In genomic region chr3:185253645-185254410, GRCh38 we compare ENCODE assay signal across 8 cellular contexts. TPM values are rescaled to one million over a fixed set of nuclear protein-coding genes. Genes with fewer than 3 reads are reported as not detected.
DNase-seq lines count a peak whose midpoint lies in the region; ATAC-seq and TF ChIP-seq lines count a peak whose summit lies in the region.

EHHADH (minus strand) TSS chr3:185254049; CDS start chr3:185254022, 27 bp downstream.

- H3K4me3 ChIP-seq in fibroblast of pulmonary artery (replicated peaks; ENCODE audit: low read depth, low read length), result peak within 1 kb of the TSS; percentile 78

- H3K36me3 Mint-ChIP-seq in natural killer cell, result peaks cover 7% of the 10 kb centered on the region

- H3K9me3 Mint-ChIP-seq in natural killer cell, result peaks cover 0 to 3% of the 10 kb centered on the region in 2 donors

- H3K4me3 Mint-ChIP-seq in natural killer cell, result peak within 1 kb of the TSS; percentile 90

- peaks cover 0 to 5% of the 10 kb centered on the region in 2 donors for H3K4me1 Mint-ChIP-seq in natural killer cell

- DNase-seq in OCI-M1 (lab: John Stamatoyannopoulos, UW), result peak; percentile 71
- peak; percentile 9 to 15 for DNase-seq in activated T-helper 1 cell treated with anti-CD3 and anti-CD28 coated beads, Interleukin-2, amount 50 U/mL, for 16 hours (ENCODE audit: low read depth in 1 of 2, low spot score in 1 of 2)
- peak; percentile 68 for DNase-seq in fibroblast of pulmonary artery (ENCODE audit: low read depth)
- peak; percentile 29 for DNase-seq in natural killer cell
- peak; percentile 71 for DNase-seq in stimulated activated naive CD8-positive, alpha-beta T cell treated with anti-CD3 and anti-CD28 coated beads, Interleukin-15, Interleukin-2, amounts not matched to agents 100 U/mL and 50 U/mL, for 24 hours
- no peak for DNase-seq in NCI-H1694 treated with DMSO at 0.1 percent for 48 hours (lab: John Stamatoyannopoulos, UW)

- no peak for TF ChIP-seq CTCF in fibroblast of pulmonary artery (IDR thresholded peaks at IDR 0.05; ENCODE audit: low read length, missing control alignments)
- TF ChIP-seq CTCF in natural killer cell (IDR thresholded peaks at IDR 0.05), result no peak

- H3K27me3 Mint-ChIP-seq in natural killer cell (ENCODE audit: low read depth in 2 of 2), result peaks cover 0 to 11% of the 10 kb centered on the region in 2 donors

- intact Hi-C loops in natural killer cell (cut with micrococcal nuclease), result no loop called here

- peak within 1 kb of the TSS in 1 of 2 donors; percentile 59 for H3K27ac Mint-ChIP-seq in natural killer cell

- ATAC-seq in GM18867 (IDR thresholded peaks at IDR 0.05; ENCODE audit: unreplicated experiment) (peak; percentile 89), HG03457 (IDR thresholded peaks at IDR 0.05; ENCODE audit: unreplicated experiment) (peak; percentile 84), natural killer cell (peak; percentile 71 to 95 (median 92))
- peak; percentile 95 for ATAC-seq in stimulated activated naive CD8-positive, alpha-beta T cell treated with anti-CD3 and anti-CD28 coated beads, Interleukin-15, Interleukin-2, amounts not matched to agents 100 U/mL and 50 U/mL, for 24 hours

RNA-seq across cellular contexts. Expression of gene EHHADH, which starts in this region (rescaled TPM):
- total RNA-seq in natural killer cell, result 1 to 10 TPM in 1 of 3 donors, under 1 TPM in 2; 0.58 to 1.1 (median 0.64) TPM
